16 cellular contexts compared by ENCODE assay signal in the genomic region with DNA sequence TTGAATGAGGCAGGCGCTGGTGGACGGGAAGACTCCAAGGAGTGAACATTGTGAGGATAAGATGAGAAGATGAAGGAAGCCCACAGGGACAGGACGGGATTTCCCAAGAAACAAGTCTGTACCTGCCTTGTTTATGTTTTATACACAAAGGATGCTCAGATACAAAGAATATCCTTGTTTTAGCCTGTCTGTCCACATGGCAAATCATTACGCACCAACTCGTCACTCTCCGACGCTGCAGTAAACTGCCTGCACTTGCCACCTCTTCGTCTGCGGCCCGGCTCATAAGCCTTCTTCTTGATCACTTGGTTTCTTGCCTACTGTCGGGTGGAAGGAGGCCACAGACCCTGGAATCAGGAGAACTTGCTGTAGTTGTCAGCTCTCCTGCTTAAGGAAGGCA.
A peak's percentile ranks its signal among the peaks of the same experiment; 100 is the strongest.
DNase-seq lines count a peak whose midpoint lies in the region; ATAC-seq and TF ChIP-seq lines count a peak whose summit lies in the region.
"Had no signal": no experiment of that assay in that cellular context is flagged by ENCODE, and none has a peak within 500 bp of the region (broad histone marks: within the 10 kb centered on the region; RNA-seq: fewer than 3 reads in every experiment).

No MANE protein-coding gene starts in this region.

- no peak overlapping the region for H2BK120ac ChIP-seq in neuronal stem cell (ENCODE audit: low read depth, low read length)

- TF ChIP-seq CTCF in mammary epithelial cell (conservative IDR thresholded peaks at IDR 0.05 in 1 of 2, IDR thresholded peaks at IDR 0.05 in 1 of 2; ENCODE audit: extremely low read depth in 1 of 2, insufficient read depth in 1 of 2, low read depth in 1 of 2, low read length in 2 of 2) (no peak), breast epithelium (IDR thresholded peaks at IDR 0.05) (no peak)

- H3K9me3 Mint-ChIP-seq in stimulated activated memory B cell treated with anti-CD40 and anti-IgM and Interleukin-4, amounts not matched to agents 10 μg/mL and 1 μg/mL and 100 μg/mL, for 72 hours: peaks cover 3% of the 10 kb centered on the region
- H3K9me3 Mint-ChIP-seq: GM23338 had no signal

- no peak overlapping the region for H3K18ac ChIP-seq in neuronal stem cell (ENCODE audit: low read length)

- no peak overlapping the region for H3K4ac ChIP-seq in neuronal stem cell (ENCODE audit: low read length)

- no peak overlapping the region for H3K4me3 Mint-ChIP-seq in stimulated activated memory B cell treated with anti-CD40 and anti-IgM and Interleukin-4, amounts not matched to agents 10 μg/mL and 1 μg/mL and 100 μg/mL, for 72 hours
- H3K4me3 Mint-ChIP-seq: CD4-positive, alpha-beta memory T cell; GM23338; H9 had no signal

- no TSS peak for BruUV-seq in mammary epithelial cell (replicated peaks; lab: Mats Ljungman, UMichigan)

- DNase-seq in mammary epithelial cell: peak; percentile 8
- no peak for DNase-seq in breast epithelium (ENCODE audit: low spot score in 2 of 2)
- DNase-seq in neuronal stem cell (ENCODE audit: low spot score): no peak
- no peak for DNase-seq in NCI-H82 treated with DMSO at 0.1 percent for 48 hours (lab: John Stamatoyannopoulos, UW; ENCODE audit: unreplicated experiment)
- DNase-seq: C1 segment of cervical spinal cord; Calu3; CD4-positive, alpha-beta memory T cell; COR-L47; DMS53; DMS79 treated with DMSO at 0.1 percent for 48 hours; GF-D8; H9 had no signal

- H2BK5ac ChIP-seq in neuronal stem cell (ENCODE audit: low read length): no peak overlapping the region

- no peak overlapping the region for H3K27ac ChIP-seq in mammary epithelial cell (ENCODE audit: insufficient read depth, low read depth, low read length)
- no peak overlapping the region for H3K27ac ChIP-seq in breast epithelium
- no peak overlapping the region for H3K27ac ChIP-seq in neuronal stem cell (replicated peaks; ENCODE audit: low read length)

- H3K36me3 Mint-ChIP-seq in stimulated activated memory B cell treated with anti-CD40 and anti-IgM and Interleukin-4, amounts not matched to agents 10 μg/mL and 1 μg/mL and 100 μg/mL, for 72 hours: peaks cover 48% of the 10 kb centered on the region
- H3K36me3 Mint-ChIP-seq: CD4-positive, alpha-beta memory T cell had no signal

- H2AFZ ChIP-seq in mammary epithelial cell (ENCODE audit: low read depth, low read length) (no peak overlapping the region), neuronal stem cell (ENCODE audit: low read length) (no peak overlapping the region)
- H2AFZ ChIP-seq: GM23338 had no signal

- TF ChIP-seq POLR2A in breast epithelium (IDR thresholded peaks at IDR 0.05): no peak

- no peaks in the 10 kb centered on the region for H3K79me2 ChIP-seq in mammary epithelial cell (ENCODE audit: insufficient read depth, low read length)

- H3K27me3 ChIP-seq in mammary epithelial cell (ENCODE audit: insufficient read depth, low read length): no peaks in the 10 kb centered on the region
- H3K27me3 ChIP-seq in breast epithelium: no peaks in the 10 kb centered on the region
- no peaks in the 10 kb centered on the region for H3K27me3 ChIP-seq in neuronal stem cell (ENCODE audit: control insufficient read depth in 3 of 3, insufficient read depth in 3 of 3, low read depth in 1 of 3, low read length in 3 of 3)

- H4K20me1 ChIP-seq in mammary epithelial cell (ENCODE audit: insufficient read depth, low read length): no peaks in the 10 kb centered on the region

- no peak overlapping the region for H3K14ac ChIP-seq in neuronal stem cell (ENCODE audit: low read length)

- peak; percentile 56 for ATAC-seq in esophagus mucosa
- ATAC-seq in stimulated activated memory B cell treated with anti-CD40 and anti-IgM and Interleukin-4, amounts not matched to agents 10 μg/mL and 1 μg/mL and 100 μg/mL, for 72 hours: no peak
- ATAC-seq: GM23338, HCT116 had no signal

- no peak overlapping the region for H2BK12ac ChIP-seq in neuronal stem cell (ENCODE audit: low read length)

- H2BK15ac ChIP-seq in neuronal stem cell (ENCODE audit: low read length): peak overlapping the region; percentile 35

- no peaks in the 10 kb centered on the region for H3K4me1 Mint-ChIP-seq in stimulated activated memory B cell treated with anti-CD40 and anti-IgM and Interleukin-4, amounts not matched to agents 10 μg/mL and 1 μg/mL and 100 μg/mL, for 72 hours
- H3K4me1 Mint-ChIP-seq: CD4-positive, alpha-beta memory T cell; GM23338; H9 had no signal

- H3K4me2 ChIP-seq in mammary epithelial cell (ENCODE audit: insufficient read depth, low read depth, low read length): no peak overlapping the region
- no peak overlapping the region for H3K4me2 ChIP-seq in neuronal stem cell (ENCODE audit: insufficient read depth, low read length, poor library complexity, severe bottlenecking)
- H3K4me2 ChIP-seq: GM23338 had no signal

- no peaks in the 10 kb centered on the region for H3K79me1 ChIP-seq in neuronal stem cell (ENCODE audit: low read depth, low read length)

- no peaks in the 10 kb centered on the region for H3K27me3 Mint-ChIP-seq in stimulated activated memory B cell treated with anti-CD40 and anti-IgM and Interleukin-4, amounts not matched to agents 10 μg/mL and 1 μg/mL and 100 μg/mL, for 72 hours
- H3K27me3 Mint-ChIP-seq: CD4-positive, alpha-beta memory T cell had no signal

- H4K8ac ChIP-seq in neuronal stem cell (ENCODE audit: low read depth, low read length): no peak overlapping the region

- no peak overlapping the region for H4K91ac ChIP-seq in neuronal stem cell (ENCODE audit: low read depth, low read length, poor library complexity)

- H3K23ac ChIP-seq in neuronal stem cell (ENCODE audit: low read depth, low read length, poor library complexity): peak overlapping the region; percentile 3

- H3K27ac Mint-ChIP-seq in stimulated activated memory B cell treated with anti-CD40 and anti-IgM and Interleukin-4, amounts not matched to agents 10 μg/mL and 1 μg/mL and 100 μg/mL, for 72 hours: no peak overlapping the region
- H3K27ac Mint-ChIP-seq: GM23338, H9 had no signal

- 73% methylated on average over 9 of the region's 11 CpGs for WGBS in mammary epithelial cell (ENCODE audit: low coverage, missing lambda C conversion rate)
- WGBS in neuronal stem cell (ENCODE audit: extremely low coverage in 2 of 2, insufficient read length in 2 of 2, insufficient replicate concordance in 1 of 2), 2 donors: no CpG with 5 or more reads among the region's 11 CpGs

- dilution Hi-C loops in mammary epithelial cell (cut with HindIII; ENCODE audit: low sequenced_read_pairs): no loop called here

- no peak overlapping the region for H3K9ac ChIP-seq in mammary epithelial cell (ENCODE audit: insufficient read depth, low read length)
- no peak overlapping the region for H3K9ac ChIP-seq in neuronal stem cell (ENCODE audit: low read depth, low read length, poor library complexity)

- no peaks in the 10 kb centered on the region for H3K9me3 ChIP-seq in mammary epithelial cell (replicated peaks; ENCODE audit: insufficient read depth, low read length)
- H3K9me3 ChIP-seq in breast epithelium: peaks cover 0 to 6% of the 10 kb centered on the region in 2 donors
- H3K9me3 ChIP-seq in neuronal stem cell (replicated peaks in 1 of 2; ENCODE audit: control insufficient read depth in 2 of 2, insufficient read depth in 1 of 2, low read depth in 1 of 2, low read length in 2 of 2): peaks cover 0 to 2% of the 10 kb centered on the region in 2 donors

- no peaks in the 10 kb centered on the region for H3K4me1 ChIP-seq in mammary epithelial cell (ENCODE audit: insufficient read depth, low read length)
- H3K4me1 ChIP-seq in breast epithelium: no peaks in the 10 kb centered on the region
- H3K4me1 ChIP-seq in neuronal stem cell (ENCODE audit: control insufficient read depth in 2 of 2, insufficient read depth in 1 of 2, low read depth in 1 of 2, low read length in 2 of 2): no peaks in the 10 kb centered on the region

- intact Hi-C loops in mammary epithelial cell (cut with micrococcal nuclease) (no loop called here), breast epithelium (cut with DNase I; ENCODE audit: low total_unique reads) (no loop called here)

- no peaks in the 10 kb centered on the region for H3K36me3 ChIP-seq in mammary epithelial cell (ENCODE audit: insufficient read depth, low read length)
- no peaks in the 10 kb centered on the region for H3K36me3 ChIP-seq in breast epithelium
- no peaks in the 10 kb centered on the region for H3K36me3 ChIP-seq in neuronal stem cell (replicated peaks in 1 of 2; ENCODE audit: control insufficient read depth in 2 of 2, insufficient read depth in 2 of 2, low read length in 2 of 2)

- CTCF ChIA-PET in mammary epithelial cell (lab: Charles Lee; ENCODE audit: low non-redundant PET): no interaction called here

- no peak overlapping the region for H2AK5ac ChIP-seq in neuronal stem cell (ENCODE audit: low read depth, low read length)

- in situ Hi-C loops in mammary epithelial cell (cut with MboI; ENCODE audit: low sequenced_read_pairs in 2 of 2): loop anchor here (25.0 kb wide), 3 partner anchors 259 to 1409 kb away; no protein-coding TSS in a partner anchor

- H3K4me3 ChIP-seq in mammary epithelial cell (replicated peaks in 1 of 3; ENCODE audit: insufficient read depth in 1 of 3, low read depth in 2 of 3, low read length in 3 of 3) (no peak overlapping the region), breast epithelium (no peak overlapping the region), neuronal stem cell (ENCODE audit: low read length in 2 of 2) (no peak overlapping the region)
- H3K4me3 ChIP-seq: GM23338 had no signal
